ENCODE assay signal across 8 cellular contexts in the genomic region with DNA sequence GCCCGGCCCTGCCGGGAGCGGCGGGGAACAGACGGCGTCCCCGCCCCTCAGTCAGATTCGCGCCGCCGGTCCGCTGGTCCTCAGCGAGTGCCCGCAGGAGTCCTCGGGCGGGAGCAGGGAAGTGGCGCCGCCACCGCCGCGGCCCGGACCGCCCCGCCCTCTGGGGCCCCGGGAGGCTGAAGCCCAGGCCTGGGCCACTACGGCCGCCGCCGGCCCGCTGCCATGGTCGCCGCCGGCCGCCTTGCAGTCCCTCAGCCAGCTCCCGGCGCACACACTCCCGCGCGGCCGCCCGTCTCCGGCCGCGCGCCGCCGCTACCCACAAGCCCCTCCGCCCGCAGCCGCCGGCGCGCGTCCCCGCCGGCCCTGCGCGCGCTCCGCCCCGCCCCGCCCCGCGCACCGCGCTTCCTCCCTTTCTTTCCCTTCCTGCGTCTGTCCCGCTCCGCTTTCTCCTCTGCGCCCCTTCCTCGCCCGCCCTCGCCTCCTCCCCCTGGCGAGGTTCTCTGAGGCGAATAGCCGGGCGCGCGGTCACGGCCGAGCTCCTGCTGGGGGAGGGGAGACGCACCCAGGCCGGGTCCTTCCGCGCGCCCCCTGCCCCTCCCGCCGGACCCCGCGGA. TPM values are rescaled to one million over a fixed set of nuclear protein-coding genes. Genes with fewer than 3 reads are reported as not detected.
DNase-seq lines count a peak whose midpoint lies in the region; ATAC-seq and TF ChIP-seq lines count a peak whose summit lies in the region.

ROCK2 (minus strand) TSS at position 295 of the 614 bp plus-strand sequence. CDS start 500 bp downstream, outside the sequence.

- peak within 1 kb of the TSS; percentile 93 for H3K4ac ChIP-seq in trophoblast cell (ENCODE audit: low read depth, low read length)

- H3K27me3 Mint-ChIP-seq in activated naive CD8-positive, alpha-beta T cell treated with anti-CD3 and anti-CD28 coated beads, Interleukin-2, amount 50 U/mL, for 24 hours, result no peaks in the 10 kb centered on the region
- no peaks in the 10 kb centered on the region for H3K27me3 Mint-ChIP-seq in type B pancreatic cell

- H3K4me3 ChIP-seq in HEK293 (ENCODE audit: low read depth, low read length) (peak within 1 kb of the TSS; percentile 64), SU-DHL-6 (ENCODE audit: insufficient read depth, low read length, poor library complexity, severe bottlenecking) (peak within 1 kb of the TSS; percentile 69), trophoblast cell (ENCODE audit: low read depth, low read length) (peak within 1 kb of the TSS; percentile 91)

- peaks cover 22% of the 10 kb centered on the region for H4K20me1 ChIP-seq in SU-DHL-6 (ENCODE audit: low read depth, low read length)

- H4K12ac ChIP-seq in trophoblast cell (ENCODE audit: low read depth, low read length), result peak within 1 kb of the TSS; percentile 77

- H3K79me1 ChIP-seq in trophoblast cell (ENCODE audit: low read length), result peaks cover 19% of the 10 kb centered on the region

- peak within 1 kb of the TSS; percentile 99 for H3K4me3 Mint-ChIP-seq in activated naive CD8-positive, alpha-beta T cell treated with anti-CD3 and anti-CD28 coated beads, Interleukin-2, amount 50 U/mL, for 24 hours
- peak within 1 kb of the TSS; percentile 99 for H3K4me3 Mint-ChIP-seq in type B pancreatic cell

- H3F3A ChIP-seq in SU-DHL-6 (ENCODE audit: insufficient read depth), result peaks cover 24% of the 10 kb centered on the region

- H3K36me3 ChIP-seq in HEK293 (ENCODE audit: control insufficient read depth in 2 of 2, insufficient read depth in 1 of 2, low read length in 2 of 2), result no peaks in the 10 kb centered on the region
- no peaks in the 10 kb centered on the region for H3K36me3 ChIP-seq in SU-DHL-6 (ENCODE audit: low read length)
- H3K36me3 ChIP-seq in trophoblast cell (ENCODE audit: control insufficient read depth in 1 of 2, insufficient read depth in 2 of 2, low read length in 2 of 2), result no peaks in the 10 kb centered on the region

- H3K4me1 ChIP-seq in HEK293 (ENCODE audit: control insufficient read depth, insufficient read depth, low read length), result peaks cover 21% of the 10 kb centered on the region
- H3K4me1 ChIP-seq in trophoblast cell (ENCODE audit: control insufficient read depth in 1 of 2, insufficient read depth in 2 of 2, low read length in 2 of 2), result peaks cover 0 to 3% of the 10 kb centered on the region in 2 experiments

- peak within 1 kb of the TSS; percentile 93 for H4K91ac ChIP-seq in trophoblast cell (ENCODE audit: low read depth, low read length)

- CTCF ChIA-PET in HEK293 (lab: Yijun Ruan, JAX), result interaction anchor here (1.2 to 1.3 kb wide), 3 partner anchors 39 to 211 kb away, joined by 4 to 5 read pairs (median 5); a partner anchor contains a TSS

- H3K27ac ChIP-seq in HEK293 (ENCODE audit: extremely low read depth, low read depth, low read length) (peak within 1 kb of the TSS; percentile 92), SU-DHL-6 (ENCODE audit: low read depth, low read length) (peak within 1 kb of the TSS; percentile 50), trophoblast cell (ENCODE audit: low read depth, low read length) (peak within 1 kb of the TSS; percentile 97)

- peak within 1 kb of the TSS; percentile 96 for H3K14ac ChIP-seq in trophoblast cell (ENCODE audit: low read length)

- no peaks in the 10 kb centered on the region for H3K27me3 ChIP-seq in SU-DHL-6 (ENCODE audit: low read length)
- H3K27me3 ChIP-seq in trophoblast cell (ENCODE audit: insufficient read depth, low read length), result no peaks in the 10 kb centered on the region

- H2BK5ac ChIP-seq in trophoblast cell (ENCODE audit: low read depth, low read length, poor library complexity), result peak within 1 kb of the TSS; percentile 86

- DNase-seq in GM04504 (ENCODE audit: low read depth), result peak; percentile 59
- peak; percentile 65 for DNase-seq in NAMALWA (ENCODE audit: low spot score)
- DNase-seq in activated naive CD8-positive, alpha-beta T cell treated with anti-CD3 and anti-CD28 coated beads, Interleukin-2, amount 50 U/mL, for 24 hours, result peak; percentile 74
- peak; percentile 93 for DNase-seq in Right ventricle myocardium superior
- peak; percentile 53 to 82 for DNase-seq in trophoblast cell
- DNase-seq in type B pancreatic cell (ENCODE audit: extremely low spot score, unreplicated experiment), result peak; percentile 93

- H3K9me3 ChIP-seq in HEK293 (ENCODE audit: control insufficient read depth, insufficient read depth, low read depth, low read length) (no peaks in the 10 kb centered on the region), SU-DHL-6 (ENCODE audit: insufficient read depth, low read length) (no peaks in the 10 kb centered on the region), trophoblast cell (ENCODE audit: insufficient read depth, low read depth, low read length) (no peaks in the 10 kb centered on the region)

- peak within 1 kb of the TSS; percentile 59 for H2AK5ac ChIP-seq in trophoblast cell (ENCODE audit: low read length)

- POLR2A ChIA-PET in HEK293 (lab: Yijun Ruan, JAX), result interaction anchor here (0.6 to 3.7 kb wide), 13 partner anchors 10 to 212 kb away, joined by 3 to 24 read pairs (median 3); partner anchors contain the start of genes E2F6 and SLC66A3

- H3K4me2 ChIP-seq in SU-DHL-6 (ENCODE audit: low read depth, low read length, poor library complexity, severe bottlenecking) (peak within 1 kb of the TSS; percentile 87), trophoblast cell (ENCODE audit: low read length) (peak within 1 kb of the TSS; percentile 63)

- H3K18ac ChIP-seq in trophoblast cell (ENCODE audit: low read length), result peak within 1 kb of the TSS; percentile 96

- peak within 1 kb of the TSS; percentile 91 for H4K8ac ChIP-seq in trophoblast cell (ENCODE audit: low read depth, low read length)

- H3K79me2 ChIP-seq in SU-DHL-6 (ENCODE audit: insufficient read depth, low read length) (peaks cover 47% of the 10 kb centered on the region), trophoblast cell (ENCODE audit: control insufficient read depth, insufficient read depth, low read length, poor library complexity) (peaks cover 19% of the 10 kb centered on the region)

- peaks cover 32% of the 10 kb centered on the region for H3K4me1 Mint-ChIP-seq in activated naive CD8-positive, alpha-beta T cell treated with anti-CD3 and anti-CD28 coated beads, Interleukin-2, amount 50 U/mL, for 24 hours
- H3K4me1 Mint-ChIP-seq in type B pancreatic cell (ENCODE audit: unreplicated experiment), result peaks cover 34% of the 10 kb centered on the region

- H3K36me3 Mint-ChIP-seq in activated naive CD8-positive, alpha-beta T cell treated with anti-CD3 and anti-CD28 coated beads, Interleukin-2, amount 50 U/mL, for 24 hours (ENCODE audit: low read depth), result no peaks in the 10 kb centered on the region
- no peaks in the 10 kb centered on the region for H3K36me3 Mint-ChIP-seq in type B pancreatic cell

- H3K27ac Mint-ChIP-seq in activated naive CD8-positive, alpha-beta T cell treated with anti-CD3 and anti-CD28 coated beads, Interleukin-2, amount 50 U/mL, for 24 hours, result peak within 1 kb of the TSS; percentile 94
- H3K27ac Mint-ChIP-seq in type B pancreatic cell, result peak within 1 kb of the TSS; percentile 98

- peak within 1 kb of the TSS; percentile 87 for H2AFZ ChIP-seq in SU-DHL-6 (ENCODE audit: low read depth, low read length, severe bottlenecking)
- peak within 1 kb of the TSS; percentile 56 for H2AFZ ChIP-seq in trophoblast cell (ENCODE audit: insufficient read depth, low read length, poor library complexity)

- H3K23ac ChIP-seq in trophoblast cell (ENCODE audit: low read length), result no peak within 1 kb of the TSS

- peak within 1 kb of the TSS; percentile 6 for H2BK12ac ChIP-seq in trophoblast cell (ENCODE audit: low read length)

- intact Hi-C loops in Right ventricle myocardium superior (cut with DNase I), result loop anchor here (10.0 kb wide), 1 partner anchor 110 kb away; no protein-coding TSS in a partner anchor

- no peaks in the 10 kb centered on the region for H3K9me2 ChIP-seq in SU-DHL-6 (replicated peaks; ENCODE audit: insufficient read depth, low read length)

- TF ChIP-seq CTCF in HEK293 (tag by site-specific recombination; IDR thresholded peaks at IDR 0.05), result no peak
- TF ChIP-seq CTCF in SU-DHL-6 (IDR thresholded peaks at IDR 0.05; ENCODE audit: insufficient read depth, low read length, poor library complexity, severe bottlenecking), result no peak
- TF ChIP-seq CTCF in type B pancreatic cell (conservative IDR thresholded peaks at IDR 0.05), result no peak

- no peaks in the 10 kb centered on the region for H3K9me3 Mint-ChIP-seq in activated naive CD8-positive, alpha-beta T cell treated with anti-CD3 and anti-CD28 coated beads, Interleukin-2, amount 50 U/mL, for 24 hours
- no peaks in the 10 kb centered on the region for H3K9me3 Mint-ChIP-seq in type B pancreatic cell

- H3K9ac ChIP-seq in SU-DHL-6 (ENCODE audit: low read length), result peak within 1 kb of the TSS; percentile 96
- H3K9ac ChIP-seq in trophoblast cell (ENCODE audit: low read length), result peak within 1 kb of the TSS; percentile 98

- peak within 1 kb of the TSS; percentile 94 for H2BK120ac ChIP-seq in trophoblast cell (ENCODE audit: insufficient read depth, low read length, poor library complexity)

- peak; percentile 57 for ATAC-seq in activated naive CD8-positive, alpha-beta T cell treated with anti-CD3 and anti-CD28 coated beads, Interleukin-2, amount 50 U/mL, for 24 hours
- ATAC-seq in Right ventricle myocardium superior (ENCODE audit: poor library complexity), result peak; percentile 78

- WGBS in trophoblast cell (ENCODE audit: extremely low coverage, insufficient coverage, insufficient read length), result no CpG with 5 or more reads among the region's 90 CpGs

TF ChIP-seq in HEK293, 187 proteins besides CTCF, POLR2A, EP300 and RAD21 (continues in another document):
- TF ChIP-seq ZNF184 (tag by site-specific recombination; IDR thresholded peaks at IDR 0.05) (no peak), YY1 (tag by site-specific recombination; IDR thresholded peaks at IDR 0.05) (no peak), ZNF16 (tag by site-specific recombination; IDR thresholded peaks at IDR 0.05; ENCODE audit: low read depth) (no peak), ZSCAN5A (tag by site-specific recombination; IDR thresholded peaks at IDR 0.05) (no peak), ZNF433 (tag by site-specific recombination; IDR thresholded peaks at IDR 0.05; ENCODE audit: low read depth) (no peak), ZFP37 (tag by site-specific recombination; IDR thresholded peaks at IDR 0.05) (no peak), GLI4 (tag by site-specific recombination; IDR thresholded peaks at IDR 0.05) (no peak)

RNA-seq across cellular contexts. Expression of gene ROCK2, which starts in this region (rescaled TPM):
- total RNA-seq in Right ventricle myocardium superior (31.5 TPM), type B pancreatic cell (ENCODE audit: low replicate concordance) (31.6 and 41.7 TPM in 2 replicates)
- 36.9 and 37.0 TPM in 2 replicates for polyA plus RNA-seq in trophoblast cell (2013)

Comparison
In these comparisons a context has a peak if more than half of its experiments do, and no peak if none do; other contexts are left out.
1. Peak in every context shown above with its lines: DNase-seq, ATAC-seq, H3K4me3 ChIP-seq and H3K27ac ChIP-seq.